Comparison of ENCODE assay signal across 27 cellular contexts in the genomic region with DNA sequence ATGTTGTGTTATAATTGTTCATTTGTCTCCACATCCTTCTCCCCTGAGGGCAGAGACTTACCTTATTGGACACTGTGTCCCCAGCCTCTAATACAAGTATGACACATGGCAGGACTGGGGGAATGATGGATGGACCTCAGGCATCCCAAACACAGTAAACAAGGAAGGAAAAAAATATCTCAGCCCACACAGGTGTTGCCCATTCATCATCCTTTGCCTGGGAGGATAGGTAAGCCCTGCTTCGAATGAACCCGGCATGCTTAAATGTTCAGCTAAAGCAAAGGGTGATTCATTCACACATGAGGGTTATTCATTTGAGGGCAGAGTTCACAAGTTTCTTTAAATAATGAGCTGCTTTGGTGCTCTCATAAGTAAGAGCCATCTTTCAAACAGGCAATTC.
"Had no signal": no experiment of that assay in that cellular context is flagged by ENCODE, and none has a peak within 500 bp of the region (broad histone marks: within the 10 kb centered on the region; RNA-seq: fewer than 3 reads in every experiment).

No MANE protein-coding gene starts in this region.

- ATAC-seq: esophagus mucosa; gastroesophageal sphincter; heart left ventricle; left lobe of liver; naive thymus-derived CD8-positive, alpha-beta T cell; psoas muscle; sciatic nerve; stimulated activated naive CD8-positive, alpha-beta T cell treated with anti-CD3 and anti-CD28 coated beads, Interleukin-15, amount 100 ng/mL, for 72 hours; upper lobe of right lung had no signal

- DNase-seq: dorsolateral prefrontal cortex; effector CD4-positive, alpha-beta T cell; foreskin fibroblast; heart left ventricle; hypothalamus; immature natural killer cell; mesendoderm; naive thymus-derived CD8-positive, alpha-beta T cell; occipital lobe; ovary; posterior cingulate gyrus; psoas muscle; stimulated activated CD4-positive, alpha-beta T cell treated with anti-CD3 and anti-CD28 coated beads, Interleukin-12 subunit alpha, Interleukin-12 subunit beta, amount 100 ng/mL, for 4 hours; stimulated activated CD4-positive, alpha-beta T cell treated with anti-CD3 and anti-CD28 coated beads, Interleukin-1b, Interleukin-23, amount 100 ng/mL, for 48 hours; stimulated activated CD4-positive, alpha-beta T cell treated with anti-CD3 and anti-CD28 coated beads, Interleukin-4, amount 100 ng/mL, for 1 hour; stimulated activated CD8-positive, alpha-beta memory T cell treated with anti-CD3 and anti-CD28 coated beads, Interleukin-4, amount 100 ng/mL, for 48 hours; stimulated activated naive CD4-positive, alpha-beta T cell; stimulated activated naive CD8-positive, alpha-beta T cell treated with anti-CD3 and anti-CD28 coated beads, Interleukin-15, amount 100 ng/mL, for 72 hours; transverse colon; upper lobe of right lung; uterus had no signal

- H3K4me3 ChIP-seq: dorsolateral prefrontal cortex, gastroesophageal sphincter, heart left ventricle, ovary, psoas muscle, smooth muscle cell, suprapubic skin, transverse colon, upper lobe of right lung, uterus had no signal
